In genomic region chr2:56450772-56451171, GRCh38 we compare ENCODE assay signal across 18 cellular contexts.
DNase-seq lines count a peak whose midpoint lies in the region; ATAC-seq, FAIRE-seq and TF ChIP-seq lines count a peak whose summit lies in the region.
"Had no signal": no experiment of that assay in that cellular context is flagged by ENCODE, and none has a peak within 500 bp of the region (broad histone marks: within the 10 kb centered on the region; RNA-seq: fewer than 3 reads in every experiment).

No MANE protein-coding gene starts in this region.

- no TSS peak for BruUV-seq in mammary epithelial cell (replicated peaks; lab: Mats Ljungman, UMichigan)

- H3K79me2 ChIP-seq in mammary epithelial cell (ENCODE audit: insufficient read depth, low read length): no peaks in the 10 kb centered on the region

- TF ChIP-seq RAD21 in A549 (conservative IDR thresholded peaks at IDR 0.05 in 1 of 2, IDR thresholded peaks at IDR 0.05 in 1 of 2): no peak

- POLR2A ChIA-PET in A549 (lab: Yijun Ruan, JAX): no interaction called here

- H3K27me3 ChIP-seq in mammary epithelial cell (ENCODE audit: insufficient read depth, low read length): no peaks in the 10 kb centered on the region

- DNase-seq in A549 (ENCODE audit: low read depth in 1 of 2, low spot score in 1 of 2) (no peak), M059J (ENCODE audit: low read depth) (peak; percentile 7), mammary epithelial cell (no peak)
- DNase-seq: C1 segment of cervical spinal cord; Calu3; CD4-positive, alpha-beta memory T cell; COR-L47; DMS53; DMS79 treated with DMSO at 0.1 percent for 48 hours; GF-D8; H7; HCEC 1CT had no signal

- H3K27me3 Mint-ChIP-seq in nephron (ENCODE audit: low read depth): no peaks in the 10 kb centered on the region
- H3K27me3 Mint-ChIP-seq: CD4-positive, alpha-beta memory T cell had no signal

- H3K27ac Mint-ChIP-seq in nephron: peak overlapping the region in 2 of 3 experiments; percentile 19 to 98
- H3K27ac Mint-ChIP-seq: CD4-positive, alpha-beta memory T cell had no signal

- H3K9me3 Mint-ChIP-seq in nephron: peaks cover 13% of the 10 kb centered on the region

- no peak overlapping the region for H3K4me3 ChIP-seq in A549
- no peak overlapping the region for H3K4me3 ChIP-seq in mammary epithelial cell (replicated peaks in 1 of 3; ENCODE audit: insufficient read depth in 1 of 3, low read depth in 2 of 3, low read length in 3 of 3)

- peak overlapping the region; percentile 79; the same call in 2 of the 3 replicates for H3K4me2 ChIP-seq in A549
- H3K4me2 ChIP-seq in mammary epithelial cell (ENCODE audit: insufficient read depth, low read depth, low read length): no peak overlapping the region

- CTCF ChIA-PET in A549 (lab: Yijun Ruan, JAX) (interaction anchor here (0.7 kb wide), 1 partner anchor 259 kb away, joined by 3 read pairs; no protein-coding TSS in a partner anchor), mammary epithelial cell (lab: Charles Lee; ENCODE audit: low non-redundant PET) (no interaction called here)

- in situ Hi-C loops in mammary epithelial cell (cut with MboI; ENCODE audit: low sequenced_read_pairs in 2 of 2): no loop called here

- peaks cover 28% of the 10 kb centered on the region for H3K4me1 Mint-ChIP-seq in nephron
- H3K4me1 Mint-ChIP-seq: CD4-positive, alpha-beta memory T cell had no signal

- H3K9ac ChIP-seq in mammary epithelial cell (ENCODE audit: insufficient read depth, low read length): no peak overlapping the region

- no peak for TF ChIP-seq POLR2A in A549 (IDR thresholded peaks at IDR 0.05; ENCODE audit: low read length)

- H3K4me3 Mint-ChIP-seq in nephron: no peak overlapping the region
- H3K4me3 Mint-ChIP-seq: CD4-positive, alpha-beta memory T cell had no signal

- H2AFZ ChIP-seq in mammary epithelial cell (ENCODE audit: low read depth, low read length): no peak overlapping the region

- H3K9me3 ChIP-seq in A549 (peaks cover 9% of the 10 kb centered on the region; the same call in 2 of the 3 replicates), mammary epithelial cell (replicated peaks; ENCODE audit: insufficient read depth, low read length) (no peaks in the 10 kb centered on the region)

- H4K20me1 ChIP-seq in mammary epithelial cell (ENCODE audit: insufficient read depth, low read length): no peaks in the 10 kb centered on the region

- dilution Hi-C loops in mammary epithelial cell (cut with HindIII; ENCODE audit: low sequenced_read_pairs): no loop called here

- intact Hi-C loops in mammary epithelial cell (cut with micrococcal nuclease): loop anchor here (10.0 kb wide), 1 partner anchor 266 kb away; the partner anchor contains the start of gene CCDC85A

- no peak for FAIRE-seq in A549 (lab: Jason Lieb, UNC)
- FAIRE-seq: GM12891, GM18507, H1 had no signal

- ATAC-seq in A549: no peak
- ATAC-seq in GM21529 (IDR thresholded peaks at IDR 0.05; ENCODE audit: unreplicated experiment): no peak
- no peak for ATAC-seq in esophagus mucosa

- no peaks in the 10 kb centered on the region for H3K36me3 ChIP-seq in mammary epithelial cell (ENCODE audit: insufficient read depth, low read length)

- H3K36me3 Mint-ChIP-seq in nephron (ENCODE audit: low read depth): no peaks in the 10 kb centered on the region
- H3K36me3 Mint-ChIP-seq: CD4-positive, alpha-beta memory T cell had no signal

- H3K4me1 ChIP-seq in A549 (peaks cover 31% of the 10 kb centered on the region), mammary epithelial cell (ENCODE audit: insufficient read depth, low read length) (no peaks in the 10 kb centered on the region)

- TF ChIP-seq CTCF in A549 (IDR thresholded peaks at IDR 0.05) (no peak), nephron (IDR thresholded peaks at IDR 0.05; ENCODE audit: unreplicated experiment in 3 of 3) (no peak), mammary epithelial cell (conservative IDR thresholded peaks at IDR 0.05 in 1 of 2, IDR thresholded peaks at IDR 0.05 in 1 of 2; ENCODE audit: extremely low read depth in 1 of 2, insufficient read depth in 1 of 2, low read depth in 1 of 2, low read length in 2 of 2) (no peak)

- no peak for TF ChIP-seq EP300 in A549 (IDR thresholded peaks at IDR 0.05)

- H3K27ac ChIP-seq in A549 (peak overlapping the region; percentile 82 to 92), mammary epithelial cell (ENCODE audit: insufficient read depth, low read depth, low read length) (no peak overlapping the region)

TF ChIP-seq in A549, 52 proteins besides CTCF, POLR2A, EP300 and RAD21:
- no peak for TF ChIP-seq NR3C1 (IDR thresholded peaks at IDR 0.05)
- no peak for TF ChIP-seq MYC (IDR thresholded peaks at IDR 0.05; ENCODE audit: borderline replicate concordance, low read length)
- TF ChIP-seq ZSCAN20 (CRISPR knock-in tag; IDR thresholded peaks at IDR 0.05): no peak
- no peak for TF ChIP-seq CBX8 (IDR thresholded peaks at IDR 0.05)
- TF ChIP-seq ATOH8 (CRISPR knock-in tag; IDR thresholded peaks at IDR 0.05; ENCODE audit: low read depth): no peak
- no peak for TF ChIP-seq CBX2 (IDR thresholded peaks at IDR 0.05; ENCODE audit: borderline replicate concordance, low read depth)
- no peak for TF ChIP-seq RARB (CRISPR knock-in tag; IDR thresholded peaks at IDR 0.05)
- TF ChIP-seq HOXB13 (CRISPR knock-in tag; IDR thresholded peaks at IDR 0.05; ENCODE audit: low read depth): no peak
- no peak for TF ChIP-seq HDAC2 (IDR thresholded peaks at IDR 0.05)
- TF ChIP-seq HES2 (IDR thresholded peaks at IDR 0.05): no peak
- no peak for TF ChIP-seq FOSB (CRISPR knock-in tag; IDR thresholded peaks at IDR 0.05)
- TF ChIP-seq MAFK (IDR thresholded peaks at IDR 0.05; ENCODE audit: partially characterized antibody): no peak
- TF ChIP-seq POLR2AphosphoS2 (conservative IDR thresholded peaks at IDR 0.05; ENCODE audit: low read length): no peak
- no peak for TF ChIP-seq HEYL (CRISPR knock-in tag; IDR thresholded peaks at IDR 0.05)
- TF ChIP-seq TFCP2L1 (CRISPR knock-in tag; IDR thresholded peaks at IDR 0.05): no peak
- no peak for TF ChIP-seq HOXA7 (CRISPR knock-in tag; IDR thresholded peaks at IDR 0.05)
- no peak for TF ChIP-seq HOXB5 (CRISPR knock-in tag; IDR thresholded peaks at IDR 0.05)
- TF ChIP-seq RCOR1 (IDR thresholded peaks at IDR 0.05; ENCODE audit: low read depth, low read length): no peak
- no peak for TF ChIP-seq FOSL2 (IDR thresholded peaks at IDR 0.05)
- no peak for TF ChIP-seq FOSL2 (CRISPR knock-in tag; IDR thresholded peaks at IDR 0.05)
- TF ChIP-seq MAZ (IDR thresholded peaks at IDR 0.05; ENCODE audit: borderline replicate concordance, low read depth, low read length): no peak
